In the genomic region with DNA sequence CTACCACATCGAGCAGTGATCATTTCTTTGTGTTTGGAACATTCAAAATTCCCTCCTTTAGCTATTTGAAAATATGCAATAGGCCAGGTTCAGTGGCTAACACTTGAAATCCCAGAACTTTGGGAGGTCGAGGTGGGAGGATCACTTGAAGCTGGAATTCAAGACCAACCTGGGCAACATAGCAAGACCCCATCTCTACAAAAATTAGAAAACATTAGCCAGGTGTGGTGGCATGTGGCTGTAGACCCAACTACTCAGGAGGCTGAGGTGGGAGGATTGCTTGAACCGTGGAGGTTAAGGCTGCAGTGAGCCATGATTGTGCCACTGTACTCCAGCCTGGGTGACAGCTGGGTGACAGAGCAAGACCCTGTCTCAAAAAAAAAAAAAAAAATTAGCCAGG, we compare ENCODE assay signal across 31 cellular contexts. TPM values are rescaled to one million over a fixed set of nuclear protein-coding genes. Genes with fewer than 3 reads are reported as not detected.
DNase-seq lines count a peak whose midpoint lies in the region; ATAC-seq and TF ChIP-seq lines count a peak whose summit lies in the region.
"Had no signal": no experiment of that assay in that cellular context is flagged by ENCODE, and none has a peak within 500 bp of the region (broad histone marks: within the 10 kb centered on the region; RNA-seq: fewer than 3 reads in every experiment).

No MANE protein-coding gene starts in this region.

- no peak overlapping the region for H3K4me3 Mint-ChIP-seq in WTC11
- H3K4me3 Mint-ChIP-seq: B cell; CD14-positive monocyte; CD4-positive, alpha-beta memory T cell; CD4-positive, alpha-beta T cell; CD4-positive, CD25-positive, alpha-beta regulatory T cell; CD8-positive, alpha-beta memory T cell; CD8-positive, alpha-beta T cell had no signal

- no peak overlapping the region for H3K4me3 ChIP-seq in HEK293 (ENCODE audit: low read depth, low read length)
- H3K4me3 ChIP-seq: A549; BLaER1; BLaER1 treated with 17β-estradiol and CSF1 and Interleukin-3, amounts not matched to agents 10 nM and 100 nM had no signal

- no peaks in the 10 kb centered on the region for H3K27me3 Mint-ChIP-seq in WTC11 (ENCODE audit: low read depth)

- DNase-seq in WTC11 (ENCODE audit: low spot score) (no peak), Right ventricle myocardium superior (no peak), iPS-NIHi7 (ENCODE audit: extremely low spot score) (no peak)
- DNase-seq: 8988T; ACHN; AML-193; BE2C; C1 segment of cervical spinal cord; Caco-2; Calu3; CD4-positive, alpha-beta memory T cell; CD4-positive, alpha-beta T cell; CD4-positive, CD25-positive, alpha-beta regulatory T cell; CD8-positive, alpha-beta memory T cell; CD8-positive, alpha-beta T cell; COR-L47; DMS 273 treated with DMSO at 0.1 percent for 48 hours; DMS153; DMS53; DMS79; DMS79 treated with DMSO at 0.1 percent for 48 hours; DND-41; EL had no signal

- intact Hi-C loops in Right ventricle myocardium superior (cut with DNase I): no loop called here

- no peaks in the 10 kb centered on the region for H3K9me3 Mint-ChIP-seq in WTC11
- H3K9me3 Mint-ChIP-seq: CD4-positive, alpha-beta memory T cell; CD4-positive, alpha-beta T cell; CD8-positive, alpha-beta memory T cell; CD8-positive, alpha-beta T cell had no signal

- no peaks in the 10 kb centered on the region for H3K36me3 ChIP-seq in HEK293 (ENCODE audit: control insufficient read depth in 2 of 2, insufficient read depth in 1 of 2, low read length in 2 of 2)
- H3K36me3 ChIP-seq: BE2C; BLaER1; BLaER1 treated with 17β-estradiol and CSF1 and Interleukin-3, amounts not matched to agents 10 nM and 100 nM had no signal

- no peaks in the 10 kb centered on the region for H3K9me3 ChIP-seq in HEK293 (ENCODE audit: control insufficient read depth, insufficient read depth, low read depth, low read length)
- H3K9me3 ChIP-seq: A549; BE2C; BLaER1; BLaER1 treated with 17β-estradiol and CSF1 and Interleukin-3, amounts not matched to agents 10 nM and 100 nM; Caco-2 had no signal

- H3K4me1 ChIP-seq in HEK293 (ENCODE audit: control insufficient read depth, insufficient read depth, low read length): peaks cover 5% of the 10 kb centered on the region; the same call in 1 of the 2 replicates
- H3K4me1 ChIP-seq: A549; BLaER1; BLaER1 treated with 17β-estradiol and CSF1 and Interleukin-3, amounts not matched to agents 10 nM and 100 nM; Caco-2 had no signal

- H3K36me3 Mint-ChIP-seq in WTC11: no peaks in the 10 kb centered on the region
- H3K36me3 Mint-ChIP-seq: CD14-positive monocyte; CD4-positive, alpha-beta memory T cell; CD4-positive, CD25-positive, alpha-beta regulatory T cell; CD8-positive, alpha-beta memory T cell; CD8-positive, alpha-beta T cell had no signal

- no peak overlapping the region for H3K27ac Mint-ChIP-seq in WTC11
- H3K27ac Mint-ChIP-seq: B cell; CD14-positive monocyte; CD4-positive, alpha-beta memory T cell; CD4-positive, alpha-beta T cell; CD4-positive, CD25-positive, alpha-beta regulatory T cell; CD8-positive, alpha-beta memory T cell; CD8-positive, alpha-beta T cell had no signal

- CTCF ChIA-PET in HEK293 (lab: Yijun Ruan, JAX) (interaction anchor here (0.6 to 1.8 kb wide), 3 partner anchors 20 to 106 kb away, joined by 3 read pairs; no protein-coding TSS in a partner anchor), WTC11 (lab: Charles Lee) (interaction anchor here (1.2 kb wide), 1 partner anchor 196 kb away, joined by 6 read pairs; no protein-coding TSS in a partner anchor)

- POLR2A ChIA-PET in HEK293 (lab: Yijun Ruan, JAX): no interaction called here
- POLR2A ChIA-PET in WTC11 (lab: Charles Lee): no interaction called here

- TF ChIP-seq CTCF in HEK293 (tag by site-specific recombination; IDR thresholded peaks at IDR 0.05) (no peak), WTC11 (IDR thresholded peaks at IDR 0.05) (no peak)

- H3K27ac ChIP-seq in HEK293 (ENCODE audit: extremely low read depth, low read depth, low read length): no peak overlapping the region
- H3K27ac ChIP-seq: 22Rv1; A549; BLaER1; BLaER1 treated with 17β-estradiol and CSF1 and Interleukin-3, amounts not matched to agents 10 nM and 100 nM; C4-2B had no signal

- H3K4me1 Mint-ChIP-seq in WTC11: peaks cover 4% of the 10 kb centered on the region
- H3K4me1 Mint-ChIP-seq: B cell; CD14-positive monocyte; CD4-positive, alpha-beta memory T cell; CD4-positive, CD25-positive, alpha-beta regulatory T cell; CD8-positive, alpha-beta memory T cell had no signal

- no peak for ATAC-seq in WTC11
- no peak for ATAC-seq in Right ventricle myocardium superior (ENCODE audit: poor library complexity)
- ATAC-seq: A549; CD8-positive, alpha-beta T cell had no signal

TF ChIP-seq in HEK293, 187 proteins besides CTCF, POLR2A, EP300 and RAD21 (continues in another document):
- TF ChIP-seq, protein P1, sequence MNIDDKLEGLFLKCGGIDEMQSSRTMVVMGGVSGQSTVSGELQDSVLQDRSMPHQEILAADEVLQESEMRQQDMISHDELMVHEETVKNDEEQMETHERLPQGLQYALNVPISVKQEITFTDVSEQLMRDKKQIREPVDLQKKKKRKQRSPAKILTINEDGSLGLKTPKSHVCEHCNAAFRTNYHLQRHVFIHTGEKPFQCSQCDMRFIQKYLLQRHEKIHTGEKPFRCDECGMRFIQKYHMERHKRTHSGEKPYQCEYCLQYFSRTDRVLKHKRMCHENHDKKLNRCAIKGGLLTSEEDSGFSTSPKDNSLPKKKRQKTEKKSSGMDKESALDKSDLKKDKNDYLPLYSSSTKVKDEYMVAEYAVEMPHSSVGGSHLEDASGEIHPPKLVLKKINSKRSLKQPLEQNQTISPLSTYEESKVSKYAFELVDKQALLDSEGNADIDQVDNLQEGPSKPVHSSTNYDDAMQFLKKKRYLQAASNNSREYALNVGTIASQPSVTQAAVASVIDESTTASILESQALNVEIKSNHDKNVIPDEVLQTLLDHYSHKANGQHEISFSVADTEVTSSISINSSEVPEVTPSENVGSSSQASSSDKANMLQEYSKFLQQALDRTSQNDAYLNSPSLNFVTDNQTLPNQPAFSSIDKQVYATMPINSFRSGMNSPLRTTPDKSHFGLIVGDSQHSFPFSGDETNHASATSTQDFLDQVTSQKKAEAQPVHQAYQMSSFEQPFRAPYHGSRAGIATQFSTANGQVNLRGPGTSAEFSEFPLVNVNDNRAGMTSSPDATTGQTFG (tag by site-specific recombination; IDR thresholded peaks at IDR 0.05; ENCODE audit: borderline replicate concordance): no peak
- TF ChIP-seq ZNF521 (tag by site-specific recombination; IDR thresholded peaks at IDR 0.05) (no peak), ZNF121 (tag by site-specific recombination; IDR thresholded peaks at IDR 0.05) (peak; percentile 81)
- TF ChIP-seq, protein P2, sequence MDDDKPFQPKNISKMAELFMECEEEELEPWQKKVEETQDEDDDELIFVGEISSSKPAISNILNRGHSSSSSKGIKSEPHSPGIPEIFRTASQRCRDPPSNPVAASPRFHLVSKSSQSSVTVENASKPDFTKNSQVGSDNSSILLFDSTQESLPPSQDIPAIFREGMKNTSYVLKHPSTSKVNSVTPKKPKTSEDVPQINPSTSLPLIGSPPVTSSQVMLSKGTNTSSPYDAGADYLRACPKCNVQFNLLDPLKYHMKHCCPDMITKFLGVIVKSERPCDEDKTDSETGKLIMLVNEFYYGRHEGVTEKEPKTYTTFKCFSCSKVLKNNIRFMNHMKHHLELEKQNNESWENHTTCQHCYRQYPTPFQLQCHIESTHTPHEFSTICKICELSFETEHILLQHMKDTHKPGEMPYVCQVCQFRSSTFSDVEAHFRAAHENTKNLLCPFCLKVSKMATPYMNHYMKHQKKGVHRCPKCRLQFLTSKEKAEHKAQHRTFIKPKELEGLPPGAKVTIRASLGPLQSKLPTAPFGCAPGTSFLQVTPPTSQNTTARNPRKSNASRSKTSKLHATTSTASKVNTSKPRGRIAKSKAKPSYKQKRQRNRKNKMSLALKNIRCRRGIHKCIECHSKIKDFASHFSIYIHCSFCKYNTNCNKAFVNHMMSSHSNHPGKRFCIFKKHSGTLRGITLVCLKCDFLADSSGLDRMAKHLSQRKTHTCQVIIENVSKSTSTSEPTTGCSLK (tag by site-specific recombination; IDR thresholded peaks at IDR 0.05): no peak

TF ChIP-seq in WTC11, 78 proteins besides CTCF, POLR2A, EP300 and RAD21:
- TF ChIP-seq, protein P3, sequence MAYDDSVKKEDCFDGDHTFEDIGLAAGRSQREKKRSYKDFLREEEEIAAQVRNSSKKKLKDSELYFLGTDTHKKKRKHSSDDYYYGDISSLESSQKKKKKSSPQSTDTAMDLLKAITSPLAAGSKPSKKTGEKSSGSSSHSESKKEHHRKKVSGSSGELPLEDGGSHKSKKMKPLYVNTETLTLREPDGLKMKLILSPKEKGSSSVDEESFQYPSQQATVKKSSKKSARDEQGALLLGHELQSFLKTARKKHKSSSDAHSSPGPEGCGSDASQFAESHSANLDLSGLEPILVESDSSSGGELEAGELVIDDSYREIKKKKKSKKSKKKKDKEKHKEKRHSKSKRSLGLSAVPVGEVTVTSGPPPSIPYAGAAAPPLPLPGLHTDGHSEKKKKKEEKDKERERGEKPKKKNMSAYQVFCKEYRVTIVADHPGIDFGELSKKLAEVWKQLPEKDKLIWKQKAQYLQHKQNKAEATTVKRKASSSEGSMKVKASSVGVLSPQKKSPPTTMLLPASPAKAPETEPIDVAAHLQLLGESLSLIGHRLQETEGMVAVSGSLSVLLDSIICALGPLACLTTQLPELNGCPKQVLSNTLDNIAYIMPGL (CRISPR knock-in tag; IDR thresholded peaks at IDR 0.05): no peak
- TF ChIP-seq ZNF121 (CRISPR knock-in tag; IDR thresholded peaks at IDR 0.05): peak; percentile 57; the same call in 1 of the 2 replicates

RNA-seq across cellular contexts. Expression of a gene that starts 15.3 kb away (rescaled TPM):
- 62.0 to 72.4 TPM (median 66.8 TPM) in 3 replicates for total RNA-seq in WTC11 (2021)
- total RNA-seq in Right ventricle myocardium superior: 32.5 TPM
